In the genomic region with DNA sequence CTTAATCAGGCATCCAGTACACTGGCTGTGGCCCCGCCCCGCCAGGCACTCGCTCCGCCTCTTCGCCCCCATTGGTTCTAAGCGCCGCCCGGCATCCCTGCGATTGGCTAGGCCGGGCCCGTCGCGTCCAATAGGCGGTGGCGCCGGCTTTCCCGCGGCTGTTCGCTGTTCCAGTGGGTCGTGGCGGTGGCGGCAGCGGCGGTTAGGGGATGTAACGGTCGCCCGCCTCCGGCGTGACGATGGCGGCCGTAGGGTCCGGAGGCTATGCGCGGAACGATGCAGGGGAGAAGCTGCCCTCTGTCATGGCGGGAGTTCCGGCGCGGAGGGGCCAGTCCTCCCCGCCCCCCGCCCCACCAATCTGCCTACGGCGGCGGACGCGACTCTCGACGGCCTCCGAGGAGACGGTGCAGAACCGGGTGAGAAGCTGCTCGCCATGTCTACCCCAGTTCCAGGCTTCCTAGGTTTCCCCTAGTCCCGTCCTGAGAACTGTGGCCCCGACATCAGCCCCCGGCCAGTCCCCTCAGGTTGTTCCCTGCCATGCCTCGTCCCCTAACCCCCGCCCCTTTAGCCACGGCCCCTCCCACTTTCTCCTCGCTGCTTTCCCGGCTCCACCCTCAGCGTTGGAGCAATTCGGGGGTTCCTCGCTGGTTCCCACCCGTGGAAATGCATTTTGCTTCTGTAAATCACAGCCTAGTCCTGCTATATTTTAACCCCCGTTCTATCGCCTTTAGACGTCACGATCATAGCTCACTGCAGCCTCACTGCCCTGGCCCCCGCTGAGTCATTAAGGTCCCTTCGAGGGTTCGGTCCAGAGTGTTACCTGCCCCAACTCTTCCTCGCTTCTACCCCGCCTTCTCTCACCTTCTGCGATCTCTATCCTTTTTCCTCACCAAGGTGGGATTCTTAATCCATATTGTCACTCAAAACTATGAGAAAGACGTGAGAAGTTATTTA, we compare ENCODE assay signal across 1 cellular context.
TF ChIP-seq lines count a peak whose summit lies in the region.

A gene (plus strand): TSS at position 165 of the 954 bp plus-strand sequence. CDS start 75 bp downstream, at position 240.

TF ChIP-seq in K562, 482 proteins besides CTCF, POLR2A, EP300 and RAD21 (continued from another document and continues in another):
- TF ChIP-seq OTX1 (CRISPR knock-in tag; IDR thresholded peaks at IDR 0.05), result no peak
- no peak for TF ChIP-seq NR1H2 (CRISPR knock-in tag; IDR thresholded peaks at IDR 0.05)
- no peak for TF ChIP-seq CBX1 (IDR thresholded peaks at IDR 0.05; ENCODE audit: low read depth)
- TF ChIP-seq ESRRA (IDR thresholded peaks at IDR 0.05; ENCODE audit: borderline replicate concordance, low read depth), result no peak
- TF ChIP-seq, protein P1, sequence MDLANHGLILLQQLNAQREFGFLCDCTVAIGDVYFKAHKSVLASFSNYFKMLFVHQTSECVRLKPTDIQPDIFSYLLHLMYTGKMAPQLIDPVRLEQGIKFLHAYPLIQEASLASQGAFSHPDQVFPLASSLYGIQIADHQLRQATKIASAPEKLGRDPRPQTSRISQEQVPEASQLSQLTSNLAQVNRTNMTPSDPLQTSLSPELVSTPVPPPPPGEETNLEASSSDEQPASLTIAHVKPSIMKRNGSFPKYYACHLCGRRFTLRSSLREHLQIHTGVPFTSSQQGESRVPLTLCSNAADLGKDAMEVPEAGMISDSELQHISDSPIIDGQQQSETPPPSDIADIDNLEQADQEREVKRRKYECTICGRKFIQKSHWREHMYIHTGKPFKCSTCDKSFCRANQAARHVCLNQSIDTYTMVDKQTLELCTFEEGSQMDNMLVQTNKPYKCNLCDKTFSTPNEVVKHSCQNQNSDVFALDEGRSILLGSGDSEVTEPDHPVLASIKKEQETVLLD (IDR thresholded peaks at IDR 0.05), result no peak
- no peak for TF ChIP-seq EZH2 (IDR thresholded peaks at IDR 0.05; ENCODE audit: borderline replicate concordance, low read depth, low read length)
- TF ChIP-seq, protein P2, sequence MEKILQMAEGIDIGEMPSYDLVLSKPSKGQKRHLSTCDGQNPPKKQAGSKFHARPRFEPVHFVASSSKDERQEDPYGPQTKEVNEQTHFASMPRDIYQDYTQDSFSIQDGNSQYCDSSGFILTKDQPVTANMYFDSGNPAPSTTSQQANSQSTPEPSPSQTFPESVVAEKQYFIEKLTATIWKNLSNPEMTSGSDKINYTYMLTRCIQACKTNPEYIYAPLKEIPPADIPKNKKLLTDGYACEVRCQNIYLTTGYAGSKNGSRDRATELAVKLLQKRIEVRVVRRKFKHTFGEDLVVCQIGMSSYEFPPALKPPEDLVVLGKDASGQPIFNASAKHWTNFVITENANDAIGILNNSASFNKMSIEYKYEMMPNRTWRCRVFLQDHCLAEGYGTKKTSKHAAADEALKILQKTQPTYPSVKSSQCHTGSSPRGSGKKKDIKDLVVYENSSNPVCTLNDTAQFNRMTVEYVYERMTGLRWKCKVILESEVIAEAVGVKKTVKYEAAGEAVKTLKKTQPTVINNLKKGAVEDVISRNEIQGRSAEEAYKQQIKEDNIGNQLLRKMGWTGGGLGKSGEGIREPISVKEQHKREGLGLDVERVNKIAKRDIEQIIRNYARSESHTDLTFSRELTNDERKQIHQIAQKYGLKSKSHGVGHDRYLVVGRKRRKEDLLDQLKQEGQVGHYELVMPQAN (IDR thresholded peaks at IDR 0.05; ENCODE audit: borderline replicate concordance), result peak; percentile 89
- TF ChIP-seq, protein P3, sequence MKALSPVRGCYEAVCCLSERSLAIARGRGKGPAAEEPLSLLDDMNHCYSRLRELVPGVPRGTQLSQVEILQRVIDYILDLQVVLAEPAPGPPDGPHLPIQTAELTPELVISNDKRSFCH (CRISPR knock-in tag; IDR thresholded peaks at IDR 0.05), result no peak
- TF ChIP-seq, protein P3 (tag; IDR thresholded peaks at IDR 0.05), result no peak
- no peak for TF ChIP-seq MEF2D (tag; conservative IDR thresholded peaks at IDR 0.05; ENCODE audit: low read depth)
- TF ChIP-seq, protein P4, sequence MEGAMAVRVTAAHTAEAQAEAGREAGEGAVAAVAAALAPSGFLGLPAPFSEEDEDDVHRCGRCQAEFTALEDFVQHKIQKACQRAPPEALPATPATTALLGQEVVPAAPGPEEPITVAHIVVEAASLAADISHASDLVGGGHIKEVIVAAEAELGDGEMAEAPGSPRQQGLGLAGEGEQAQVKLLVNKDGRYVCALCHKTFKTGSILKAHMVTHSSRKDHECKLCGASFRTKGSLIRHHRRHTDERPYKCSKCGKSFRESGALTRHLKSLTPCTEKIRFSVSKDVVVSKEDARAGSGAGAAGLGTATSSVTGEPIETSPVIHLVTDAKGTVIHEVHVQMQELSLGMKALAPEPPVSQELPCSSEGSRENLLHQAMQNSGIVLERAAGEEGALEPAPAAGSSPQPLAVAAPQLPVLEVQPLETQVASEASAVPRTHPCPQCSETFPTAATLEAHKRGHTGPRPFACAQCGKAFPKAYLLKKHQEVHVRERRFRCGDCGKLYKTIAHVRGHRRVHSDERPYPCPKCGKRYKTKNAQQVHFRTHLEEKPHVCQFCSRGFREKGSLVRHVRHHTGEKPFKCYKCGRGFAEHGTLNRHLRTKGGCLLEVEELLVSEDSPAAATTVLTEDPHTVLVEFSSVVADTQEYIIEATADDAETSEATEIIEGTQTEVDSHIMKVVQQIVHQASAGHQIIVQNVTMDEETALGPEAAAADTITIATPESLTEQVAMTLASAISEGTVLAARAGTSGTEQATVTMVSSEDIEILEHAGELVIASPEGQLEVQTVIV (CRISPR knock-in tag; IDR thresholded peaks at IDR 0.05; ENCODE audit: borderline replicate concordance), result no peak
- no peak for TF ChIP-seq TGIF2 (CRISPR knock-in tag; IDR thresholded peaks at IDR 0.05)
- TF ChIP-seq, protein P5, sequence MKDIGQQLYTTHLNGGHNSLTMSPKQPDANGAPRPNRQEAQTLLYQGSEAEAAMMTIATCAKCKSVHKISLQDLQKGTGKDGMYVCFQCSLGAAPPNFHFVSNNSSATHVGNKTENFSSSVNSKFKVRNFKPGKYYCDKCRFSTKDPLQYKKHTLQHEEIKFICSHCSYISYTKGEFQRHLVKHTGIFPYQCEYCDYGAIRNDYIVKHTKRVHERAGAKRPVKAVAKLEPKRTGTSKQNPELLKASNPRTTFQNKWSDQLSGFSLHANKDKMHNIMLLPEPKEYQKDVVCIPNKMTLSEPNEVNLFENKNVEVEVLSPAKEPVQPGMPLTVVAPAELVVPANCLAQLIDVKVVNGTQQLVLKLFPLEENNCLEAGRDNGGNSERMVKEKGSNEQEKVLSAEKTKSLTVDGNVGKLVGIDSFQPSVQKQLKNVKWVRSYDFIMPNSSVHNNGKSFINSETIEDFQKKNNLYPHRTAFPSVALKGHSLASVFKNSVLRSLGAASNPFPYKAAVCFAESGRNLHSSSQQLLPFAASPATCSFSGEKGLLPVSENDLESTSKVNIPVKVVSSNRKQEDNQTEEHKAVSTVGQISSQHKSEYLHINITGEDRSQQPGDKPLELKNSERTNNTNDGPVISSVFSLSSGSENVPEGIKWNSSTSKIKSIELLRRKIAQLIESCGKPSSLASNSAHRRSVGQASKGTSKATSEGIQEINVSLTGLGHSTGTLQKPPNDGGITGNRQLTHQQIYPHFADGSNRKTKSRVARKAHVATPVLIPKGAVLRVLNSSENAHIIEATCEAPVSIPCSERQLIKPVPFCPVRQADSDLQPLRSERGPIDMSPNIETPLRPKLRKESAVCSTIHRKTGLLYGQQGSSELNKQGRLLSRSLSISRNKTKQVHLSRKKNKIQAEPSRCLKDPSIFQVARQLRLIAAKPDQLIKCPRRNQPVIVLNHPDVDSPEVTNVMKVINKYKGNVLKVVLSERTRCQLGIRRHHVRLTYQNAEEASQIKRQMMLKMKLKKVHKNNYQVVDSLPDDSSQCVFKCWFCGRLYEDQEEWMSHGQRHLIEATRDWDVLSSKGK (CRISPR knock-in tag; IDR thresholded peaks at IDR 0.05), result no peak
- no peak; the same call in 1 of the 2 replicates for TF ChIP-seq NCOA6 (IDR thresholded peaks at IDR 0.05)
- no peak for TF ChIP-seq GABPA (tag; conservative IDR thresholded peaks at IDR 0.05; ENCODE audit: low read depth)
- 0 out of 2 replicates have a peak, but pooled peaks have one; percentile 11 for TF ChIP-seq RUNX1 (IDR thresholded peaks at IDR 0.05; ENCODE audit: low read depth)
- TF ChIP-seq, protein P6, sequence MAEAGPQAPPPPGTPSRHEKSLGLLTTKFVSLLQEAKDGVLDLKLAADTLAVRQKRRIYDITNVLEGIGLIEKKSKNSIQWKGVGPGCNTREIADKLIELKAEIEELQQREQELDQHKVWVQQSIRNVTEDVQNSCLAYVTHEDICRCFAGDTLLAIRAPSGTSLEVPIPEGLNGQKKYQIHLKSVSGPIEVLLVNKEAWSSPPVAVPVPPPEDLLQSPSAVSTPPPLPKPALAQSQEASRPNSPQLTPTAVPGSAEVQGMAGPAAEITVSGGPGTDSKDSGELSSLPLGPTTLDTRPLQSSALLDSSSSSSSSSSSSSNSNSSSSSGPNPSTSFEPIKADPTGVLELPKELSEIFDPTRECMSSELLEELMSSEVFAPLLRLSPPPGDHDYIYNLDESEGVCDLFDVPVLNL (CRISPR knock-in tag; IDR thresholded peaks at IDR 0.05; ENCODE audit: low read depth), result peak; percentile 95
- TF ChIP-seq SETDB1 (IDR thresholded peaks at IDR 0.05; ENCODE audit: low read length), result no peak
- TF ChIP-seq GTF2E2 (tag; IDR thresholded peaks at IDR 0.05), result peak; percentile 59; the same call in 1 of the 2 replicates
- TF ChIP-seq, protein P7, sequence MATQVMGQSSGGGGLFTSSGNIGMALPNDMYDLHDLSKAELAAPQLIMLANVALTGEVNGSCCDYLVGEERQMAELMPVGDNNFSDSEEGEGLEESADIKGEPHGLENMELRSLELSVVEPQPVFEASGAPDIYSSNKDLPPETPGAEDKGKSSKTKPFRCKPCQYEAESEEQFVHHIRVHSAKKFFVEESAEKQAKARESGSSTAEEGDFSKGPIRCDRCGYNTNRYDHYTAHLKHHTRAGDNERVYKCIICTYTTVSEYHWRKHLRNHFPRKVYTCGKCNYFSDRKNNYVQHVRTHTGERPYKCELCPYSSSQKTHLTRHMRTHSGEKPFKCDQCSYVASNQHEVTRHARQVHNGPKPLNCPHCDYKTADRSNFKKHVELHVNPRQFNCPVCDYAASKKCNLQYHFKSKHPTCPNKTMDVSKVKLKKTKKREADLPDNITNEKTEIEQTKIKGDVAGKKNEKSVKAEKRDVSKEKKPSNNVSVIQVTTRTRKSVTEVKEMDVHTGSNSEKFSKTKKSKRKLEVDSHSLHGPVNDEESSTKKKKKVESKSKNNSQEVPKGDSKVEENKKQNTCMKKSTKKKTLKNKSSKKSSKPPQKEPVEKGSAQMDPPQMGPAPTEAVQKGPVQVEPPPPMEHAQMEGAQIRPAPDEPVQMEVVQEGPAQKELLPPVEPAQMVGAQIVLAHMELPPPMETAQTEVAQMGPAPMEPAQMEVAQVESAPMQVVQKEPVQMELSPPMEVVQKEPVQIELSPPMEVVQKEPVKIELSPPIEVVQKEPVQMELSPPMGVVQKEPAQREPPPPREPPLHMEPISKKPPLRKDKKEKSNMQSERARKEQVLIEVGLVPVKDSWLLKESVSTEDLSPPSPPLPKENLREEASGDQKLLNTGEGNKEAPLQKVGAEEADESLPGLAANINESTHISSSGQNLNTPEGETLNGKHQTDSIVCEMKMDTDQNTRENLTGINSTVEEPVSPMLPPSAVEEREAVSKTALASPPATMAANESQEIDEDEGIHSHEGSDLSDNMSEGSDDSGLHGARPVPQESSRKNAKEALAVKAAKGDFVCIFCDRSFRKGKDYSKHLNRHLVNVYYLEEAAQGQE (CRISPR knock-in tag; IDR thresholded peaks at IDR 0.05; ENCODE audit: low read depth), result peak; percentile 41; the same call in 1 of the 2 replicates
- no peak for TF ChIP-seq SIX5 (IDR thresholded peaks at IDR 0.05; ENCODE audit: borderline replicate concordance in 1 of 2, insufficient read depth in 1 of 2, low read depth in 1 of 2, low read length in 2 of 2)
- TF ChIP-seq TCF7 (IDR thresholded peaks at IDR 0.05; ENCODE audit: borderline replicate concordance), result no peak
- TF ChIP-seq ZNF764 (CRISPR knock-in tag; IDR thresholded peaks at IDR 0.05; ENCODE audit: low read depth), result no peak
- no peak for TF ChIP-seq ZNF134 (CRISPR knock-in tag; conservative IDR thresholded peaks at IDR 0.05)
- TF ChIP-seq IFI16 (CRISPR knock-in tag; IDR thresholded peaks at IDR 0.05), result no peak
- no peak for TF ChIP-seq SMAD1 (IDR thresholded peaks at IDR 0.05; ENCODE audit: low read depth, low read length, partially characterized antibody)
- TF ChIP-seq, protein P8, sequence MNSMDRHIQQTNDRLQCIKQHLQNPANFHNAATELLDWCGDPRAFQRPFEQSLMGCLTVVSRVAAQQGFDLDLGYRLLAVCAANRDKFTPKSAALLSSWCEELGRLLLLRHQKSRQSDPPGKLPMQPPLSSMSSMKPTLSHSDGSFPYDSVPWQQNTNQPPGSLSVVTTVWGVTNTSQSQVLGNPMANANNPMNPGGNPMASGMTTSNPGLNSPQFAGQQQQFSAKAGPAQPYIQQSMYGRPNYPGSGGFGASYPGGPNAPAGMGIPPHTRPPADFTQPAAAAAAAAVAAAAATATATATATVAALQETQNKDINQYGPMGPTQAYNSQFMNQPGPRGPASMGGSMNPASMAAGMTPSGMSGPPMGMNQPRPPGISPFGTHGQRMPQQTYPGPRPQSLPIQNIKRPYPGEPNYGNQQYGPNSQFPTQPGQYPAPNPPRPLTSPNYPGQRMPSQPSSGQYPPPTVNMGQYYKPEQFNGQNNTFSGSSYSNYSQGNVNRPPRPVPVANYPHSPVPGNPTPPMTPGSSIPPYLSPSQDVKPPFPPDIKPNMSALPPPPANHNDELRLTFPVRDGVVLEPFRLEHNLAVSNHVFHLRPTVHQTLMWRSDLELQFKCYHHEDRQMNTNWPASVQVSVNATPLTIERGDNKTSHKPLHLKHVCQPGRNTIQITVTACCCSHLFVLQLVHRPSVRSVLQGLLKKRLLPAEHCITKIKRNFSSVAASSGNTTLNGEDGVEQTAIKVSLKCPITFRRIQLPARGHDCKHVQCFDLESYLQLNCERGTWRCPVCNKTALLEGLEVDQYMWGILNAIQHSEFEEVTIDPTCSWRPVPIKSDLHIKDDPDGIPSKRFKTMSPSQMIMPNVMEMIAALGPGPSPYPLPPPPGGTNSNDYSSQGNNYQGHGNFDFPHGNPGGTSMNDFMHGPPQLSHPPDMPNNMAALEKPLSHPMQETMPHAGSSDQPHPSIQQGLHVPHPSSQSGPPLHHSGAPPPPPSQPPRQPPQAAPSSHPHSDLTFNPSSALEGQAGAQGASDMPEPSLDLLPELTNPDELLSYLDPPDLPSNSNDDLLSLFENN (IDR thresholded peaks at IDR 0.05; ENCODE audit: low read depth in 2 of 2, low read length in 2 of 2), result no peak
- TF ChIP-seq, protein P9, sequence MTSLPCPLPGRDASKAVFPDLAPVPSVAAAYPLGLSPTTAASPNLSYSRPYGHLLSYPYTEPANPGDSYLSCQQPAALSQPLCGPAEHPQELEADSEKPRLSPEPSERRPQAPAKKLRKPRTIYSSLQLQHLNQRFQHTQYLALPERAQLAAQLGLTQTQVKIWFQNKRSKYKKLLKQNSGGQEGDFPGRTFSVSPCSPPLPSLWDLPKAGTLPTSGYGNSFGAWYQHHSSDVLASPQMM (CRISPR knock-in tag; IDR thresholded peaks at IDR 0.05), result no peak
- no peak for TF ChIP-seq ZFP30 (CRISPR knock-in tag; IDR thresholded peaks at IDR 0.05; ENCODE audit: borderline replicate concordance)
- no peak for TF ChIP-seq HNRNPL (IDR thresholded peaks at IDR 0.05; ENCODE audit: low read depth, low read length)
- TF ChIP-seq ZNF124 (CRISPR knock-in tag; IDR thresholded peaks at IDR 0.05), result no peak
- TF ChIP-seq ARNT (IDR thresholded peaks at IDR 0.05), result no peak
